In the genomic region with DNA sequence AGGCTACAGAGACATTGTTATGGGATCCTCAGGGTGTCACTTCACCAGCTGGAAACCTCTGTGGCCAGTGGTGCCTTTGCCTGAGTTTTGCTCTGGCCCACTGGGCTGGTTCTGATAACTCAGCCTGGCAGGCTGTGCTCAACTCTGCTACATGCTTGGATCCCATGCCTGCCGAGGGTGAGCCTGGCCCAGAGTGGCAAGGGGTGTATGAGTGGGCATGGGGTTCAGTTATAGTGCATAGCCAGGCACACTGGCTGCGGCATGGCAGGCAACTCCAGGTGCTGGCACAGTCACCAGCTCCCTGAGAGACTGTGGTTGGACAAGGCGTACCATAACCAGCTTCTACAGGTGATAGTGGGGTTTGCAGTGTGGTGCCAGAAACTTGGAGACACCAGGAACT, we compare ENCODE assay signal across 26 cellular contexts.
"Had no signal": no experiment of that assay in that cellular context is flagged by ENCODE, and none has a peak within 500 bp of the region (broad histone marks: within the 10 kb centered on the region; RNA-seq: fewer than 3 reads in every experiment).

No MANE protein-coding gene starts in this region.

- H3K9me3 ChIP-seq: ovary, prostate gland, suprapubic skin, thoracic aorta, uterus had no signal

- H3K4me3 Mint-ChIP-seq: mesothelial cell of epicardium; naive B cell; natural killer cell treated with Interleukin-12 subunit alpha and Interleukin-12 subunit beta and Interleukin-15 and Interleukin-18, amount 100 ng/mL, for 72 hours; stimulated activated naive CD8-positive, alpha-beta T cell treated with anti-CD3 and anti-CD28 coated beads, Interleukin-15, Interleukin-2, amounts not matched to agents 100 ng/mL and 50 ng/mL, for 24 hours had no signal

- FAIRE-seq: keratinocyte had no signal

- DNase-seq: head of caudate nucleus; hippocampal formation; left ventricle myocardium inferior; mesendoderm; naive B cell; ovary; retina; right cardiac atrium; stimulated activated CD4-positive, alpha-beta T cell treated with anti-CD3 and anti-CD28 coated beads, Interleukin-1b, Interleukin-23, amount 100 ng/mL, for 48 hours; stimulated activated CD4-positive, alpha-beta T cell treated with anti-CD3 and anti-CD28 coated beads, Interleukin-2, amount 100 ng/mL, for 48 hours; stimulated activated CD4-positive, alpha-beta T cell treated with anti-CD3 and anti-CD28 coated beads, Interleukin-4, amount 100 ng/mL, for 4 hours; stimulated activated CD8-positive, alpha-beta memory T cell treated with anti-CD3 and anti-CD28 coated beads, Interleukin-4, amount 100 ng/mL, for 48 hours; stimulated activated naive CD4-positive, alpha-beta T cell; tibial artery; trophoblast cell; uterus had no signal

- H3K9me3 Mint-ChIP-seq: stimulated activated naive CD8-positive, alpha-beta T cell treated with anti-CD3 and anti-CD28 coated beads, Interleukin-15, Interleukin-2, amounts not matched to agents 100 ng/mL and 50 ng/mL, for 24 hours had no signal

- H3K27me3 ChIP-seq: ovary, suprapubic skin, tibial artery, uterus had no signal

- ATAC-seq: natural killer cell treated with Interleukin-12 subunit alpha and Interleukin-12 subunit beta and Interleukin-15 and Interleukin-18, amount 100 ng/mL, for 72 hours; right cardiac atrium; sciatic nerve had no signal

- H3K36me3 Mint-ChIP-seq: mesothelial cell of epicardium, naive B cell had no signal

- H3K4me1 ChIP-seq: left ventricle myocardium inferior, prostate gland, suprapubic skin, tibial artery, uterus had no signal

- H3K27ac Mint-ChIP-seq: mesothelial cell of epicardium; naive B cell; natural killer cell treated with Interleukin-12 subunit alpha and Interleukin-12 subunit beta and Interleukin-15 and Interleukin-18, amount 100 ng/mL, for 72 hours; stimulated activated naive CD8-positive, alpha-beta T cell treated with anti-CD3 and anti-CD28 coated beads, Interleukin-15, Interleukin-2, amounts not matched to agents 100 ng/mL and 50 ng/mL, for 24 hours had no signal

- H3K27ac ChIP-seq: left ventricle myocardium inferior, ovary, prostate gland, skin epidermis, suprapubic skin, thoracic aorta, tibial artery, uterus had no signal

- H3K4me1 Mint-ChIP-seq: naive B cell had no signal

- H3K4me3 ChIP-seq: left ventricle myocardium inferior, lung, ovary, prostate gland, skin epidermis, suprapubic skin, thoracic aorta, tibial artery, uterus had no signal

- H3K27me3 Mint-ChIP-seq: naive B cell; natural killer cell treated with Interleukin-12 subunit alpha and Interleukin-12 subunit beta and Interleukin-15 and Interleukin-18, amount 100 ng/mL, for 72 hours; stimulated activated naive CD8-positive, alpha-beta T cell treated with anti-CD3 and anti-CD28 coated beads, Interleukin-15, Interleukin-2, amounts not matched to agents 100 ng/mL and 50 ng/mL, for 24 hours had no signal

- H3K36me3 ChIP-seq: left ventricle myocardium inferior, ovary, prostate gland, suprapubic skin, thoracic aorta, tibial artery, uterus had no signal
